Comparison of ENCODE assay signal across 8 cellular contexts in the genomic region with DNA sequence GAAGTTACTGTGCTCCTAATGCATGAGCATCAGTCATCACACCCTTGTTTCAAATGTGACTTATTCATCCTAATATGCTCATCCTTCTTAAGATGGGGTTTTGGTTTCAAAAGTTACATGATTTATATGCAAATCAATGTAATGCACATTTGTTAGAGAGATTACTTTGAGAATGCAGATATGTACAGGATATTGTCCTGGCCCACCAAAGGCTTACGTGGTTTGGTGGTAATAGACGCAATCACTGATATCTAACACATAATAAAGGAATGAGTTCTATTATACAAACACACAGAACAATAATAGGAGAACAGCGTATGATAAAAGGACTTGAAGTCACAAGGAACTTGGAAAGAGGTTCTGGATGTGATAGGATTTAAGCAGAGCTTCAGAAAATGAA. TPM values are rescaled to one million over a fixed set of nuclear protein-coding genes. Genes with fewer than 3 reads are reported as not detected.
"Had no signal": no experiment of that assay in that cellular context is flagged by ENCODE, and none has a peak within 500 bp of the region (broad histone marks: within the 10 kb centered on the region; RNA-seq: fewer than 3 reads in every experiment).

No MANE protein-coding gene starts in this region.

- H3K4me3 Mint-ChIP-seq: H9, HFFc6, IgD-negative memory B cell had no signal

- H3K27ac Mint-ChIP-seq: H9, HFFc6, IgD-negative memory B cell had no signal

- H3K27ac ChIP-seq: HL-60 had no signal

- ATAC-seq: HCT116, HepG2 had no signal

- H3K36me3 Mint-ChIP-seq: IgD-negative memory B cell had no signal

- H3K9me3 Mint-ChIP-seq: HFFc6, IgD-negative memory B cell had no signal

- H3K9ac ChIP-seq: GM23248 had no signal

- H3K27me3 Mint-ChIP-seq: IgD-negative memory B cell had no signal

- DNase-seq: GM23248, GOT3, H9, HFFc6 had no signal

- H3K4me3 ChIP-seq: GM23248 had no signal

RNA-seq across cellular contexts. Expression of a gene that starts 11.1 kb away (rescaled TPM):
- polyA plus RNA-seq: IgD-negative memory B cell had no signal
